Comparison of ENCODE assay signal across 17 cellular contexts in genomic region chr2:158723311-158723838, GRCh38.
DNase-seq lines count a peak whose midpoint lies in the region; TF ChIP-seq lines count a peak whose summit lies in the region.
"Had no signal": no experiment of that assay in that cellular context is flagged by ENCODE, and none has a peak within 500 bp of the region (broad histone marks: within the 10 kb centered on the region; RNA-seq: fewer than 3 reads in every experiment).

No MANE protein-coding gene starts in this region.

- H3K36me3 ChIP-seq in mesenchymal stem cell (ENCODE audit: control insufficient read depth in 1 of 2, insufficient read depth in 2 of 2, low read depth in 1 of 2, low read length in 2 of 2): no peaks in the 10 kb centered on the region
- H3K36me3 ChIP-seq: gastrocnemius medialis, sigmoid colon, tibial artery had no signal

- H3K27ac Mint-ChIP-seq in type B pancreatic cell: peak overlapping the region; percentile 69
- H3K27ac Mint-ChIP-seq: activated B cell treated with CpG ODN at 0.5 μM for 24 hours; CD4-positive, CD25-positive, alpha-beta regulatory T cell had no signal

- no peaks in the 10 kb centered on the region for H3K9me3 Mint-ChIP-seq in type B pancreatic cell
- H3K9me3 Mint-ChIP-seq: activated B cell treated with CpG ODN at 0.5 μM for 24 hours; CD4-positive, CD25-positive, alpha-beta regulatory T cell; neural crest cell had no signal

- no peak overlapping the region for H4K8ac ChIP-seq in mesenchymal stem cell (ENCODE audit: low read length)

- H3K4me3 ChIP-seq in dorsolateral prefrontal cortex (peak overlapping the region in 6 of 59 donors; percentile 0 to 29 (median 15)), mesenchymal stem cell (ENCODE audit: insufficient read depth in 1 of 2, low read depth in 1 of 2, low read length in 2 of 2) (no peak overlapping the region)
- H3K4me3 ChIP-seq: gastrocnemius medialis, sigmoid colon, tibial artery had no signal

- H4K91ac ChIP-seq in mesenchymal stem cell (ENCODE audit: low read length): no peak overlapping the region

- H2BK12ac ChIP-seq in mesenchymal stem cell (ENCODE audit: low read length in 2 of 2): peak overlapping the region in 1 of 2 experiments; percentile 61

- H3K4ac ChIP-seq in mesenchymal stem cell (ENCODE audit: low read depth in 1 of 2, low read length in 2 of 2): peak overlapping the region in 1 of 2 experiments; percentile 16

- WGBS in mesenchymal stem cell: 97% methylated on average over 8 of the region's 8 CpGs

- H3K18ac ChIP-seq in mesenchymal stem cell (ENCODE audit: low read depth in 1 of 2, low read length in 2 of 2): peak overlapping the region; percentile 40 to 51

- H3K79me1 ChIP-seq in mesenchymal stem cell (replicated peaks; ENCODE audit: low read length, poor library complexity, severe bottlenecking): no peaks in the 10 kb centered on the region

- H3K27me3 ChIP-seq in dorsolateral prefrontal cortex (no peaks in the 10 kb centered on the region), mesenchymal stem cell (ENCODE audit: control insufficient read depth in 1 of 2, insufficient read depth in 1 of 2, low read length in 2 of 2) (peaks cover 0 to 35% of the 10 kb centered on the region in 2 experiments)
- H3K27me3 ChIP-seq: gastrocnemius medialis, sigmoid colon, tibial artery had no signal

- intact Hi-C loops in dorsolateral prefrontal cortex (cut with DNase I): loop anchor here (1.0 to 10.0 kb wide), 5 partner anchors 37 to 539 kb away; partner anchors contain the start of genes CCDC148 (in 1 of the 2) and PKP4 (in 1 of the 2)

- no peak overlapping the region for H3K23ac ChIP-seq in mesenchymal stem cell (ENCODE audit: low read length in 2 of 2)

- no peak overlapping the region for H2BK15ac ChIP-seq in mesenchymal stem cell (ENCODE audit: low read depth, poor library complexity, severe bottlenecking)

- H3K9me3 ChIP-seq in mesenchymal stem cell (ENCODE audit: control insufficient read depth, low read length): no peaks in the 10 kb centered on the region
- H3K9me3 ChIP-seq: gastrocnemius medialis, sigmoid colon, tibial artery had no signal

- peak; percentile 88 for DNase-seq in DMS79 (lab: John Stamatoyannopoulos, UW)
- no peak for DNase-seq in DMS79 treated with DMSO at 0.1 percent for 48 hours (lab: John Stamatoyannopoulos, UW)
- DNase-seq in dorsolateral prefrontal cortex: peak; percentile 43 to 96 (median 94)
- no peak for DNase-seq in mesenchymal stem cell
- DNase-seq in type B pancreatic cell (ENCODE audit: extremely low spot score, unreplicated experiment): no peak
- DNase-seq in NCI-H748 treated with DMSO at 0.1 percent for 48 hours (lab: John Stamatoyannopoulos, UW): no peak
- no peak for DNase-seq in SKM-1 (lab: John Stamatoyannopoulos, UW; ENCODE audit: unreplicated experiment)
- no peak for DNase-seq in T-helper 9 cell
- DNase-seq: activated B cell treated with CpG ODN at 0.5 μM for 24 hours; CD4-positive, CD25-positive, alpha-beta regulatory T cell; gastrocnemius medialis; NCI-H1092 treated with DMSO at 0.1 percent for 48 hours; NCI-H2171 treated with DMSO at 0.1 percent for 48 hours; Right ventricle myocardium superior; sigmoid colon; tibial artery had no signal

- H2BK120ac ChIP-seq in mesenchymal stem cell (ENCODE audit: low read depth, low read length): no peak overlapping the region

- no peak overlapping the region for H2BK5ac ChIP-seq in mesenchymal stem cell (ENCODE audit: low read depth, low read length, poor library complexity, severe bottlenecking)

- H3K27ac ChIP-seq in dorsolateral prefrontal cortex: peak overlapping the region in 56 of 59 donors; percentile 1 to 98 (median 84)
- H3K27ac ChIP-seq in mesenchymal stem cell (ENCODE audit: low read length, poor library complexity, severe bottlenecking): no peak overlapping the region
- H3K27ac ChIP-seq: gastrocnemius medialis, sigmoid colon, tibial artery had no signal

- no peak overlapping the region for H3K14ac ChIP-seq in mesenchymal stem cell (ENCODE audit: low read length in 2 of 2)

- no peaks in the 10 kb centered on the region for H3K36me3 Mint-ChIP-seq in type B pancreatic cell
- H3K36me3 Mint-ChIP-seq: CD4-positive, CD25-positive, alpha-beta regulatory T cell had no signal

- TF ChIP-seq CTCF in dorsolateral prefrontal cortex (IDR thresholded peaks at IDR 0.05 in 54 of 56, conservative IDR thresholded peaks at IDR 0.05 in 2 of 56; ENCODE audit: low read depth in 1 of 56, partially characterized antibody in 56 of 56) (peak in 10 of 56 donors; percentile 11 to 41 (median 20)), type B pancreatic cell (conservative IDR thresholded peaks at IDR 0.05) (no peak)

- H3K4me1 Mint-ChIP-seq in type B pancreatic cell (ENCODE audit: unreplicated experiment): peaks cover 48% of the 10 kb centered on the region
- H3K4me1 Mint-ChIP-seq: activated B cell treated with CpG ODN at 0.5 μM for 24 hours; CD4-positive, CD25-positive, alpha-beta regulatory T cell had no signal

- H2AFZ ChIP-seq in mesenchymal stem cell (ENCODE audit: low read depth, low read length): no peak overlapping the region

- H3K4me1 ChIP-seq in mesenchymal stem cell (ENCODE audit: control insufficient read depth, insufficient read depth, low read depth, low read length): peaks cover 24% of the 10 kb centered on the region
- H3K4me1 ChIP-seq: gastrocnemius medialis, sigmoid colon had no signal

- H2AK5ac ChIP-seq in mesenchymal stem cell (ENCODE audit: low read length, severe bottlenecking): no peak overlapping the region

- peaks cover 10% of the 10 kb centered on the region for H3K27me3 Mint-ChIP-seq in type B pancreatic cell
- H3K27me3 Mint-ChIP-seq: activated B cell treated with CpG ODN at 0.5 μM for 24 hours had no signal

- H3K4me3 Mint-ChIP-seq in type B pancreatic cell: no peak overlapping the region
- H3K4me3 Mint-ChIP-seq: activated B cell treated with CpG ODN at 0.5 μM for 24 hours; CD4-positive, CD25-positive, alpha-beta regulatory T cell; neural crest cell had no signal

- no peak overlapping the region for H3K4me2 ChIP-seq in mesenchymal stem cell (ENCODE audit: low read length, poor library complexity, severe bottlenecking)

- H3K9ac ChIP-seq in mesenchymal stem cell (ENCODE audit: low read length): no peak overlapping the region

Comparison
In these comparisons a context has a peak if more than half of its experiments do, and no peak if none do; other contexts are left out.
1. DNase-seq: peak in DMS79 (single experiment) and dorsolateral prefrontal cortex (10 of 10); none in DMS79 treated with DMSO at 0.1 percent for 48 hours (single experiment), mesenchymal stem cell (single experiment), type B pancreatic cell (single experiment), NCI-H748 treated with DMSO at 0.1 percent for 48 hours (single experiment), SKM-1 (single experiment) and T-helper 9 cell (single experiment).